1 cellular context compared by ENCODE assay signal in genomic region chr2:231780909-231781797, GRCh38.
TF ChIP-seq lines count a peak whose summit lies in the region.

Gene PDE6D (minus strand): TSS chr2:231781282. CDS start chr2:231781114, 168 bp downstream.

TF ChIP-seq in H1, 55 proteins besides CTCF, POLR2A, EP300 and RAD21 (continued from another document):
- TF ChIP-seq, protein P1, sequence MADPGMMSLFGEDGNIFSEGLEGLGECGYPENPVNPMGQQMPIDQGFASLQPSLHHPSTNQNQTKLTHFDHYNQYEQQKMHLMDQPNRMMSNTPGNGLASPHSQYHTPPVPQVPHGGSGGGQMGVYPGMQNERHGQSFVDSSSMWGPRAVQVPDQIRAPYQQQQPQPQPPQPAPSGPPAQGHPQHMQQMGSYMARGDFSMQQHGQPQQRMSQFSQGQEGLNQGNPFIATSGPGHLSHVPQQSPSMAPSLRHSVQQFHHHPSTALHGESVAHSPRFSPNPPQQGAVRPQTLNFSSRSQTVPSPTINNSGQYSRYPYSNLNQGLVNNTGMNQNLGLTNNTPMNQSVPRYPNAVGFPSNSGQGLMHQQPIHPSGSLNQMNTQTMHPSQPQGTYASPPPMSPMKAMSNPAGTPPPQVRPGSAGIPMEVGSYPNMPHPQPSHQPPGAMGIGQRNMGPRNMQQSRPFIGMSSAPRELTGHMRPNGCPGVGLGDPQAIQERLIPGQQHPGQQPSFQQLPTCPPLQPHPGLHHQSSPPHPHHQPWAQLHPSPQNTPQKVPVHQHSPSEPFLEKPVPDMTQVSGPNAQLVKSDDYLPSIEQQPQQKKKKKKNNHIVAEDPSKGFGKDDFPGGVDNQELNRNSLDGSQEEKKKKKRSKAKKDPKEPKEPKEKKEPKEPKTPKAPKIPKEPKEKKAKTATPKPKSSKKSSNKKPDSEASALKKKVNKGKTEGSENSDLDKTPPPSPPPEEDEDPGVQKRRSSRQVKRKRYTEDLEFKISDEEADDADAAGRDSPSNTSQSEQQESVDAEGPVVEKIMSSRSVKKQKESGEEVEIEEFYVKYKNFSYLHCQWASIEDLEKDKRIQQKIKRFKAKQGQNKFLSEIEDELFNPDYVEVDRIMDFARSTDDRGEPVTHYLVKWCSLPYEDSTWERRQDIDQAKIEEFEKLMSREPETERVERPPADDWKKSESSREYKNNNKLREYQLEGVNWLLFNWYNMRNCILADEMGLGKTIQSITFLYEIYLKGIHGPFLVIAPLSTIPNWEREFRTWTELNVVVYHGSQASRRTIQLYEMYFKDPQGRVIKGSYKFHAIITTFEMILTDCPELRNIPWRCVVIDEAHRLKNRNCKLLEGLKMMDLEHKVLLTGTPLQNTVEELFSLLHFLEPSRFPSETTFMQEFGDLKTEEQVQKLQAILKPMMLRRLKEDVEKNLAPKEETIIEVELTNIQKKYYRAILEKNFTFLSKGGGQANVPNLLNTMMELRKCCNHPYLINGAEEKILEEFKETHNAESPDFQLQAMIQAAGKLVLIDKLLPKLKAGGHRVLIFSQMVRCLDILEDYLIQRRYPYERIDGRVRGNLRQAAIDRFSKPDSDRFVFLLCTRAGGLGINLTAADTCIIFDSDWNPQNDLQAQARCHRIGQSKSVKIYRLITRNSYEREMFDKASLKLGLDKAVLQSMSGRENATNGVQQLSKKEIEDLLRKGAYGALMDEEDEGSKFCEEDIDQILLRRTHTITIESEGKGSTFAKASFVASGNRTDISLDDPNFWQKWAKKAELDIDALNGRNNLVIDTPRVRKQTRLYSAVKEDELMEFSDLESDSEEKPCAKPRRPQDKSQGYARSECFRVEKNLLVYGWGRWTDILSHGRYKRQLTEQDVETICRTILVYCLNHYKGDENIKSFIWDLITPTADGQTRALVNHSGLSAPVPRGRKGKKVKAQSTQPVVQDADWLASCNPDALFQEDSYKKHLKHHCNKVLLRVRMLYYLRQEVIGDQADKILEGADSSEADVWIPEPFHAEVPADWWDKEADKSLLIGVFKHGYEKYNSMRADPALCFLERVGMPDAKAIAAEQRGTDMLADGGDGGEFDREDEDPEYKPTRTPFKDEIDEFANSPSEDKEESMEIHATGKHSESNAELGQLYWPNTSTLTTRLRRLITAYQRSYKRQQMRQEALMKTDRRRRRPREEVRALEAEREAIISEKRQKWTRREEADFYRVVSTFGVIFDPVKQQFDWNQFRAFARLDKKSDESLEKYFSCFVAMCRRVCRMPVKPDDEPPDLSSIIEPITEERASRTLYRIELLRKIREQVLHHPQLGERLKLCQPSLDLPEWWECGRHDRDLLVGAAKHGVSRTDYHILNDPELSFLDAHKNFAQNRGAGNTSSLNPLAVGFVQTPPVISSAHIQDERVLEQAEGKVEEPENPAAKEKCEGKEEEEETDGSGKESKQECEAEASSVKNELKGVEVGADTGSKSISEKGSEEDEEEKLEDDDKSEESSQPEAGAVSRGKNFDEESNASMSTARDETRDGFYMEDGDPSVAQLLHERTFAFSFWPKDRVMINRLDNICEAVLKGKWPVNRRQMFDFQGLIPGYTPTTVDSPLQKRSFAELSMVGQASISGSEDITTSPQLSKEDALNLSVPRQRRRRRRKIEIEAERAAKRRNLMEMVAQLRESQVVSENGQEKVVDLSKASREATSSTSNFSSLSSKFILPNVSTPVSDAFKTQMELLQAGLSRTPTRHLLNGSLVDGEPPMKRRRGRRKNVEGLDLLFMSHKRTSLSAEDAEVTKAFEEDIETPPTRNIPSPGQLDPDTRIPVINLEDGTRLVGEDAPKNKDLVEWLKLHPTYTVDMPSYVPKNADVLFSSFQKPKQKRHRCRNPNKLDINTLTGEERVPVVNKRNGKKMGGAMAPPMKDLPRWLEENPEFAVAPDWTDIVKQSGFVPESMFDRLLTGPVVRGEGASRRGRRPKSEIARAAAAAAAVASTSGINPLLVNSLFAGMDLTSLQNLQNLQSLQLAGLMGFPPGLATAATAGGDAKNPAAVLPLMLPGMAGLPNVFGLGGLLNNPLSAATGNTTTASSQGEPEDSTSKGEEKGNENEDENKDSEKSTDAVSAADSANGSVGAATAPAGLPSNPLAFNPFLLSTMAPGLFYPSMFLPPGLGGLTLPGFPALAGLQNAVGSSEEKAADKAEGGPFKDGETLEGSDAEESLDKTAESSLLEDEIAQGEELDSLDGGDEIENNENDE (IDR thresholded peaks at IDR 0.05; ENCODE audit: insufficient replicate concordance, low read length), result no peak
- TF ChIP-seq HDAC6 (IDR thresholded peaks at IDR 0.05; ENCODE audit: low read depth, low read length), result no peak
- no peak for TF ChIP-seq TAF7 (optimal IDR thresholded peaks at IDR 0.05; ENCODE audit: borderline replicate concordance, low read depth, low read length)
- peak; percentile 29 to 84; a peak in 2 of 4 replicates for TF ChIP-seq SIN3A (conservative IDR thresholded peaks at IDR 0.05 in 1 of 2, IDR thresholded peaks at IDR 0.05 in 1 of 2; ENCODE audit: low read depth in 1 of 2, low read length in 2 of 2)
- peak; percentile 37 for TF ChIP-seq SAP30 (IDR thresholded peaks at IDR 0.05; ENCODE audit: insufficient read depth, insufficient replicate concordance, low read length)
- no peak for TF ChIP-seq RFX5 (IDR thresholded peaks at IDR 0.05; ENCODE audit: borderline replicate concordance, low read depth, low read length)
- TF ChIP-seq, protein P2, sequence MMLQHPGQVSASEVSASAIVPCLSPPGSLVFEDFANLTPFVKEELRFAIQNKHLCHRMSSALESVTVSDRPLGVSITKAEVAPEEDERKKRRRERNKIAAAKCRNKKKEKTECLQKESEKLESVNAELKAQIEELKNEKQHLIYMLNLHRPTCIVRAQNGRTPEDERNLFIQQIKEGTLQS (IDR thresholded peaks at IDR 0.05; ENCODE audit: insufficient read depth, low read depth, low read length), result peak; percentile 60; the same call in 1 of the 2 replicates
- no peak for TF ChIP-seq EZH2 (IDR thresholded peaks at IDR 0.05; ENCODE audit: low read depth, low read length, severe bottlenecking)
- TF ChIP-seq CBX5 (IDR thresholded peaks at IDR 0.05; ENCODE audit: low read depth, low read length), result no peak
- TF ChIP-seq TAF1 (IDR thresholded peaks at IDR 0.05; ENCODE audit: low read depth, low read length), result peak; percentile 74
- peak; percentile 99 for TF ChIP-seq SP1 (IDR thresholded peaks at IDR 0.05; ENCODE audit: low read depth, low read length)
- TF ChIP-seq RXRA (IDR thresholded peaks at IDR 0.05; ENCODE audit: insufficient read depth, low read depth, low read length), result no peak
- TF ChIP-seq MAX (IDR thresholded peaks at IDR 0.05), result no peak
- TF ChIP-seq ZNF274 (IDR thresholded peaks at IDR 0.05; ENCODE audit: borderline replicate concordance, extremely low read depth, low read length), result no peak
- TF ChIP-seq ASH2L (IDR thresholded peaks at IDR 0.05; ENCODE audit: low read length), result peak; percentile 74
- no peak for TF ChIP-seq EGR1 (IDR thresholded peaks at IDR 0.05; ENCODE audit: borderline replicate concordance, low read depth, low read length)
- 0 out of 4 replicates have a peak, but pooled peaks of 1 of the 2 experiments have one; percentile 70 for TF ChIP-seq HDAC2 (IDR thresholded peaks at IDR 0.05; ENCODE audit: borderline replicate concordance in 1 of 2, low read depth in 2 of 2, low read length in 2 of 2)
- TF ChIP-seq CREB1 (IDR thresholded peaks at IDR 0.05), result peak; percentile 86
- no peak for TF ChIP-seq CEBPB (IDR thresholded peaks at IDR 0.05; ENCODE audit: low read depth, low read length)
- peak; percentile 98 for TF ChIP-seq SIX5 (IDR thresholded peaks at IDR 0.05; ENCODE audit: low read depth, low read length)
- TF ChIP-seq NANOG (IDR thresholded peaks at IDR 0.05; ENCODE audit: insufficient read depth, low read depth, low read length, poor library complexity, severe bottlenecking), result peak; percentile 18
- TF ChIP-seq POU5F1 (IDR thresholded peaks at IDR 0.05; ENCODE audit: low read depth, low read length), result no peak
- TF ChIP-seq TBP (IDR thresholded peaks at IDR 0.05; ENCODE audit: low read depth, low read length), result peak; percentile 64
- 0 out of 2 replicates have a peak, but pooled peaks have one; percentile 68 for TF ChIP-seq SP4 (IDR thresholded peaks at IDR 0.05; ENCODE audit: low read length)
- TF ChIP-seq CTBP2 (IDR thresholded peaks at IDR 0.05; ENCODE audit: borderline replicate concordance, insufficient read depth, insufficient read length, low read length), result peak; percentile 61
- TF ChIP-seq BRCA1 (IDR thresholded peaks at IDR 0.05; ENCODE audit: low read depth, low read length), result no peak
- TF ChIP-seq CHD2 (IDR thresholded peaks at IDR 0.05; ENCODE audit: low read length), result peak; percentile 93
- TF ChIP-seq, protein P3, sequence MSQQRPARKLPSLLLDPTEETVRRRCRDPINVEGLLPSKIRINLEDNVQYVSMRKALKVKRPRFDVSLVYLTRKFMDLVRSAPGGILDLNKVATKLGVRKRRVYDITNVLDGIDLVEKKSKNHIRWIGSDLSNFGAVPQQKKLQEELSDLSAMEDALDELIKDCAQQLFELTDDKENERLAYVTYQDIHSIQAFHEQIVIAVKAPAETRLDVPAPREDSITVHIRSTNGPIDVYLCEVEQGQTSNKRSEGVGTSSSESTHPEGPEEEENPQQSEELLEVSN (IDR thresholded peaks at IDR 0.05), result no peak; the same call in 1 of the 2 replicates
- TF ChIP-seq GABPA (IDR thresholded peaks at IDR 0.05; ENCODE audit: borderline replicate concordance, insufficient read depth, low read length), result peak; percentile 75; the same call in 1 of the 2 replicates
- no peak for TF ChIP-seq CBX8 (IDR thresholded peaks at IDR 0.05; ENCODE audit: borderline replicate concordance, low read depth, low read length)
- peak; percentile 74 for TF ChIP-seq ATF2 (IDR thresholded peaks at IDR 0.05; ENCODE audit: low read length)
- no peak for TF ChIP-seq SRF (IDR thresholded peaks at IDR 0.05; ENCODE audit: low read depth, low read length)
- TF ChIP-seq MAFK (IDR thresholded peaks at IDR 0.05; ENCODE audit: low read depth, low read length), result no peak
- TF ChIP-seq SUZ12 (IDR thresholded peaks at IDR 0.05; ENCODE audit: low read length), result no peak
- no peak for TF ChIP-seq JUND (IDR thresholded peaks at IDR 0.05; ENCODE audit: low read length)
- no peak for TF ChIP-seq FOSL1 (IDR thresholded peaks at IDR 0.05; ENCODE audit: insufficient read depth, low read depth, low read length)
- no peak for TF ChIP-seq BCL11A (IDR thresholded peaks at IDR 0.05; ENCODE audit: low read depth in 2 of 2, low read length in 2 of 2)
- no peak for TF ChIP-seq CHD1 (IDR thresholded peaks at IDR 0.05; ENCODE audit: low read depth, low read length)
- TF ChIP-seq KDM5A (IDR thresholded peaks at IDR 0.05; ENCODE audit: low read length), result no peak
- peak; percentile 80; the same call in 1 of the 2 replicates for TF ChIP-seq RBBP5 (IDR thresholded peaks at IDR 0.05; ENCODE audit: borderline replicate concordance, low read depth, low read length)
- no peak for TF ChIP-seq GTF2F1 (IDR thresholded peaks at IDR 0.05; ENCODE audit: borderline replicate concordance, low read depth, low read length)
- peak; percentile 66; the same call in 1 of the 2 replicates for TF ChIP-seq POLR2AphosphoS5 (IDR thresholded peaks at IDR 0.05; ENCODE audit: low read depth, low read length)
- TF ChIP-seq PHF8 (conservative IDR thresholded peaks at IDR 0.05; ENCODE audit: low read depth, low read length), result peak; percentile 70
- peak; percentile 97 for TF ChIP-seq KDM4A (IDR thresholded peaks at IDR 0.05; ENCODE audit: low read depth, low read length, severe bottlenecking)
- no peak for TF ChIP-seq USF2 (IDR thresholded peaks at IDR 0.05; ENCODE audit: low read length)
- no peak for TF ChIP-seq SIRT6 (IDR thresholded peaks at IDR 0.05; ENCODE audit: low read length)
- no peak for TF ChIP-seq TCF12 (IDR thresholded peaks at IDR 0.05; ENCODE audit: low read depth, low read length)
- no peak for TF ChIP-seq RNF2 (IDR thresholded peaks at IDR 0.05; ENCODE audit: borderline replicate concordance, low read depth, low read length, missing control alignments, poor library complexity, severe bottlenecking)
- TF ChIP-seq NRF1 (IDR thresholded peaks at IDR 0.05; ENCODE audit: low read depth, low read length), result no peak
- no peak for TF ChIP-seq BACH1 (IDR thresholded peaks at IDR 0.05; ENCODE audit: low read length)
- TF ChIP-seq KDM1A (IDR thresholded peaks at IDR 0.05; ENCODE audit: borderline replicate concordance, low read length), result no peak
- peak; percentile 94 for TF ChIP-seq SP2 (IDR thresholded peaks at IDR 0.05; ENCODE audit: low read length)
- TF ChIP-seq TEAD4 (IDR thresholded peaks at IDR 0.05; ENCODE audit: low read depth, low read length), result peak; percentile 76
- peak; percentile 65 for TF ChIP-seq YY1 (IDR thresholded peaks at IDR 0.05; ENCODE audit: low read depth, low read length)
